In the genomic region with DNA sequence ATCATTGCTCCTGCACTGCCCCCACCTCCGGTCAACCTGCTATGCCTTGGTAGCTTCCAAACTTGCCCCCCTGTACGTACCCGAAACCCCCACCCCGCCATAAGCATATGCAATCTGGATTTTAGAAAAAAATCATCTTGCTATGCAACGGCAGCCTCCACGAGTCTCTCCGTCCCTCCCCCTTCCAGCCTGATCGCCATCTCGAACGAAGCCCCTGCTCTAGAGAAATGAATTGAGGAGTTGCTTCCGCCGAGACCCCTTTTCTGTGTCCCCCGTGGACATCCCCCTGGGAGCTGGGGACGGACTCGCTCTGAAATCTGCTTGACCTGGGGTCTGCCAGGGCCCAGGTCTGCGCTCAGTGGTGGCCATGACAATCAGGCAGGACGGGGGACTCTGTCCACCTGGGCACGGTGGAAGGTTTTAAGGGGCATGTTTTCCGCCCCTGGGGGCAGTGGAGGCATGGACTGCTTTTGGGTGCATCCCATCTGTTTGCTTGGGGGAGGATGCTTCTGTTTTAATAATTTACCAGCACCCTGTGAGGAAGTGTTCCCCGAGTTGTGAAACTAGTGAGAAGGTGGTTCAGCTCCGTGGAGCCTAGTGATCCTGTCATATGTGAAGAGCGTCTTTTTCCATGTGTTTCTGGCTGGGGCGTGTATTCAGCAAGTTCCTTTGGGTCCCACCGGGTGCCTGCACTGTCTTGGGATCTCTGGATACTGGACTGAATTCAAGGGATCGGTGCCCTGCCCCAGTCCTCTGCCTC, we compare ENCODE assay signal across 8 cellular contexts. TPM values are rescaled to one million over a fixed set of nuclear protein-coding genes. Genes with fewer than 3 reads are reported as not detected.
A peak's percentile ranks its signal among the peaks of the same experiment; 100 is the strongest.
DNase-seq lines count a peak whose midpoint lies in the region; ATAC-seq and TF ChIP-seq lines count a peak whose summit lies in the region.

No MANE protein-coding gene starts in this region.

- TF ChIP-seq CTCF in esophagus muscularis mucosa (IDR thresholded peaks at IDR 0.05) = no peak

- no peaks in the 10 kb centered on the region for H3K27me3 Mint-ChIP-seq in T-cell

- no peaks in the 10 kb centered on the region for H3K9me3 ChIP-seq in esophagus muscularis mucosa
- no peaks in the 10 kb centered on the region for H3K9me3 ChIP-seq in trophoblast cell (ENCODE audit: insufficient read depth, low read depth, low read length)

- no peak overlapping the region for H2AK5ac ChIP-seq in trophoblast cell (ENCODE audit: low read length)

- peak overlapping the region; percentile 72 to 85 (median 76) for H3K4me3 ChIP-seq in esophagus muscularis mucosa
- H3K4me3 ChIP-seq in trophoblast cell (ENCODE audit: low read depth, low read length) = peak overlapping the region; percentile 79

- H3K36me3 Mint-ChIP-seq in T-cell = peaks cover 3% of the 10 kb centered on the region

- H3K27ac ChIP-seq in esophagus muscularis mucosa (replicated peaks in 1 of 4) = peak overlapping the region; percentile 74 to 87 (median 82)
- peak overlapping the region; percentile 35 for H3K27ac ChIP-seq in trophoblast cell (ENCODE audit: low read depth, low read length)

- no peak overlapping the region for H2BK120ac ChIP-seq in trophoblast cell (ENCODE audit: insufficient read depth, low read length, poor library complexity)

- no peaks in the 10 kb centered on the region for H3K27me3 ChIP-seq in esophagus muscularis mucosa
- no peaks in the 10 kb centered on the region for H3K27me3 ChIP-seq in trophoblast cell (ENCODE audit: insufficient read depth, low read length)

- peak overlapping the region; percentile 99 for H3K4me2 ChIP-seq in trophoblast cell (ENCODE audit: low read length)

- H2BK12ac ChIP-seq in trophoblast cell (ENCODE audit: low read length) = no peak overlapping the region

- H3K79me1 ChIP-seq in trophoblast cell (ENCODE audit: low read length) = peaks cover 32% of the 10 kb centered on the region

- peak overlapping the region; percentile 47 for H3K4ac ChIP-seq in trophoblast cell (ENCODE audit: low read depth, low read length)

- TF ChIP-seq EP300 in esophagus muscularis mucosa (IDR thresholded peaks at IDR 0.05) = no peak

- no peak for ATAC-seq in T-cell (replicated peaks in 1 of 4)
- no peak for ATAC-seq in HG03139 (IDR thresholded peaks at IDR 0.05; ENCODE audit: unreplicated experiment)
- no peak for ATAC-seq in HG03521 (IDR thresholded peaks at IDR 0.05; ENCODE audit: unreplicated experiment)

- no peaks in the 10 kb centered on the region for H3K36me3 ChIP-seq in esophagus muscularis mucosa
- peaks cover 0 to 2% of the 10 kb centered on the region in 2 experiments for H3K36me3 ChIP-seq in trophoblast cell (ENCODE audit: control insufficient read depth in 1 of 2, insufficient read depth in 2 of 2, low read length in 2 of 2)

- peak overlapping the region; percentile 36 for H4K91ac ChIP-seq in trophoblast cell (ENCODE audit: low read depth, low read length)

- peak overlapping the region; percentile 69 to 79 for H3K27ac Mint-ChIP-seq in T-cell

- peaks cover 37% of the 10 kb centered on the region for H3K79me2 ChIP-seq in trophoblast cell (ENCODE audit: control insufficient read depth, insufficient read depth, low read length, poor library complexity)

- intact Hi-C loops in esophagus muscularis mucosa (cut with DNase I) = no loop called here

- TF ChIP-seq POLR2A in esophagus muscularis mucosa (IDR thresholded peaks at IDR 0.05; ENCODE audit: low read depth) = no peak

- peak overlapping the region; percentile 84 for H3K9ac ChIP-seq in trophoblast cell (ENCODE audit: low read length)

- CTCF ChIA-PET in T-cell (lab: Charles Lee) = interaction anchor here in 1 of 2 donors (0.6 kb wide), 1 partner anchor 56 kb away, joined by 4 read pairs; no protein-coding TSS in a partner anchor

- peak overlapping the region; percentile 0 for H4K12ac ChIP-seq in trophoblast cell (ENCODE audit: low read depth, low read length)

- H3K14ac ChIP-seq in trophoblast cell (ENCODE audit: low read length) = peak overlapping the region; percentile 49

- H3K23ac ChIP-seq in trophoblast cell (ENCODE audit: low read length) = peak overlapping the region; percentile 42

- H3K4me3 Mint-ChIP-seq in T-cell = peak overlapping the region; percentile 85 to 96 (median 87)

- H2BK5ac ChIP-seq in trophoblast cell (ENCODE audit: low read depth, low read length, poor library complexity) = peak overlapping the region; percentile 12

- H2AFZ ChIP-seq in trophoblast cell (ENCODE audit: insufficient read depth, low read length, poor library complexity) = no peak overlapping the region

- H3K4me1 ChIP-seq in esophagus muscularis mucosa (peaks cover 38 to 62% (median 60%) of the 10 kb centered on the region in 4 donors), trophoblast cell (ENCODE audit: control insufficient read depth in 1 of 2, insufficient read depth in 2 of 2, low read length in 2 of 2) (peaks cover 27 to 29% of the 10 kb centered on the region in 2 experiments)

- no peaks in the 10 kb centered on the region for H3K9me3 Mint-ChIP-seq in T-cell

- DNase-seq in AML-193 (lab: John Stamatoyannopoulos, UW) (peak; percentile 45 to 57), GM19240 (ENCODE audit: insufficient read length, low spot score) (peak; percentile 41), T-cell (peak in 2 of 34 experiments; percentile 1 to 18), esophagus muscularis mucosa (ENCODE audit: extremely low spot score) (no peak), trophoblast cell (peak in 1 of 2 donors; percentile 46), NCI-H524 treated with DMSO at 0.1 percent for 48 hours (lab: John Stamatoyannopoulos, UW) (no peak)

- H3K18ac ChIP-seq in trophoblast cell (ENCODE audit: low read length) = peak overlapping the region; percentile 55

- H3K4me1 Mint-ChIP-seq in T-cell = peaks cover 36 to 39% (median 37%) of the 10 kb centered on the region in 3 donors

- 5% methylated on average over 23 of the region's 25 CpGs for WGBS in esophagus muscularis mucosa
- no CpG with 5 or more reads among the region's 25 CpGs for WGBS in trophoblast cell (ENCODE audit: extremely low coverage, insufficient coverage, insufficient read length)

- H4K8ac ChIP-seq in trophoblast cell (ENCODE audit: low read depth, low read length) = peak overlapping the region; percentile 12

- POLR2A ChIA-PET in T-cell (lab: Charles Lee) = no interaction called here

RNA-seq across cellular contexts. Expression of a gene that starts 1.0 kb away (rescaled TPM):
- total RNA-seq in T-cell = 10 to 100 TPM; 44.6 to 59.2 (median 47.8) TPM
- 10 to 100 TPM; 26.0 to 51.2 (median 34.2) TPM for total RNA-seq in esophagus muscularis mucosa
- 37.1 and 37.3 TPM in 2 replicates for polyA plus RNA-seq in trophoblast cell (2013)

Comparison
In these comparisons a context has a peak if more than half of its experiments do, and no peak if none do; other contexts are left out.
1. DNase-seq: peak in AML-193 (2 of 2) and GM19240 (single experiment); none in esophagus muscularis mucosa (single experiment) and NCI-H524 treated with DMSO at 0.1 percent for 48 hours (single experiment).